8 cellular contexts compared by ENCODE assay signal in the genomic region with DNA sequence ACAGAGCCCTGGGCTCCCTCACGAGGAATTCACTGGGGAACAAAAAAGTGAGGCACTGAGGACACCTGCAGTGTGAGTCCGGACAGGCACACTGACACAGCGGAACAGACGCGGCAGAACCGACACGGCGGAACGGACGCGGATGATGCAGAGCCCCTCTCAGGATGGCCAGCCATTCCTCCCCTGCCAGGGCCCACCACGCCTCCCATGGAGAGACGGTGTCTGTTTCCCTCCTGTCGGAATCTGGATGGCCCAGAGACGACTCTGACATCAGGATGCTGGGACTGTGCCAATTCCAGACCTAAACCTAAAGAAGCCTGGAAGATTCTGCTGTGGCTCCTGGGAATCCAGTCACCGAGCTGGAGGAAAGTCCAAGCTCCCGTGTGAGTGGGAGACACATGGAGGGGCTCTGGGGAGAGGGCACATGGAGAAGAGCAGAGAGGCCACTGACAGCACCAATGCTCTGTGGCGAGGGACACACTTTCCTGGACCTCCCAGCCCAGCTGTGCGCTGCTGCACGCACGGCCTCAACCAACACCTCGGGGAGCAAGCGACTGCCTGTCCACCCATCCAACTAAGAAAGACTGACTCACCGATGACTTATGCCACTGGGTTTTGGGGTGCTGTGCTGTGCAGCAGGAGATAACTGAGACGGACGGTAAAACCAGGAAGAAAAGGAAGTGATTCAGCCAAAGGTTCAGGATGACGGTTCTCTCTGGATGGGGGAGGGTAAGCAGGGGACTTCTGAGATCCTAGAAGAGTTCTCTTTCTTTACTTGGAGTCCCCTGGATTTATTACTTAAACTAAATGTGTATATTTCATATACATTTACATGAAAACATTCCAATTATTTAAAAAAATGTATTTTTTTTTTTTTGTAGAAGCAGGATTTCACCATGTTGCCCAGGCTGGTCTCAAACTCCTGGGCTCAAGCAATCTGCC. TPM values are rescaled to one million over a fixed set of nuclear protein-coding genes. Genes with fewer than 3 reads are reported as not detected.
A peak's percentile ranks its signal among the peaks of the same experiment; 100 is the strongest.
DNase-seq lines count a peak whose midpoint lies in the region; ATAC-seq and TF ChIP-seq lines count a peak whose summit lies in the region.

No MANE protein-coding gene starts in this region.

- TF ChIP-seq POLR2A in NB4 (IDR thresholded peaks at IDR 0.05; ENCODE audit: extremely low read depth, insufficient read length): no peak

- intact Hi-C loops in CD8-positive, alpha-beta T cell (cut with DNase I, micrococcal nuclease): no loop called here

- TF ChIP-seq CTCF in CD8-positive, alpha-beta T cell (IDR thresholded peaks at IDR 0.05): no peak
- TF ChIP-seq CTCF in NB4 (IDR thresholded peaks at IDR 0.05; ENCODE audit: low read depth, low read length) (no peak), brain microvascular endothelial cell (IDR thresholded peaks at IDR 0.05; ENCODE audit: low read depth, low read length, missing control alignments) (peak; percentile 14), neural progenitor cell (IDR thresholded peaks at IDR 0.05) (no peak)

- no peaks in the 10 kb centered on the region for H3K9me3 ChIP-seq in CD8-positive, alpha-beta T cell (ENCODE audit: low read length)
- no peaks in the 10 kb centered on the region for H3K9me3 ChIP-seq in neural progenitor cell (ENCODE audit: low read depth)

- H2AFZ ChIP-seq in neural progenitor cell (replicated peaks): no peak overlapping the region

- H3K9ac ChIP-seq in neural progenitor cell: no peak overlapping the region

- in situ Hi-C loops in brain microvascular endothelial cell (cut with HindIII; ENCODE audit: low pct_ligation_motif_present, low sequenced_read_pairs): no loop called here

- peaks cover 29% of the 10 kb centered on the region for H3K36me3 Mint-ChIP-seq in CD8-positive, alpha-beta T cell
- H3K36me3 Mint-ChIP-seq in neural progenitor cell: peaks cover 18% of the 10 kb centered on the region

- peaks cover 62% of the 10 kb centered on the region for H3K4me1 ChIP-seq in CD8-positive, alpha-beta T cell (ENCODE audit: insufficient read depth, low read length)
- peaks cover 10% of the 10 kb centered on the region for H3K4me1 ChIP-seq in neural progenitor cell

- peaks cover 21% of the 10 kb centered on the region for H3K79me2 ChIP-seq in neural progenitor cell (ENCODE audit: low read depth)

- peak overlapping the region; percentile 77 for H3K27ac Mint-ChIP-seq in CD8-positive, alpha-beta T cell
- H3K27ac Mint-ChIP-seq in neural progenitor cell: peak overlapping the region; percentile 83

- H3F3A ChIP-seq in neural progenitor cell (ENCODE audit: low read depth): no peaks in the 10 kb centered on the region

- H3K4me3 ChIP-seq in CD8-positive, alpha-beta T cell (ENCODE audit: low read depth, low read length): no peak overlapping the region
- H3K4me3 ChIP-seq in NB4 (ENCODE audit: low read depth, low read length): no peak overlapping the region
- H3K4me3 ChIP-seq in brain microvascular endothelial cell (ENCODE audit: low read depth, low read length): no peak overlapping the region
- H3K4me3 ChIP-seq in neural progenitor cell: no peak overlapping the region

- peaks cover 94% of the 10 kb centered on the region for H4K20me1 ChIP-seq in neural progenitor cell (ENCODE audit: low read depth)

- no peak overlapping the region for H3K4me3 Mint-ChIP-seq in CD8-positive, alpha-beta T cell
- H3K4me3 Mint-ChIP-seq in neural progenitor cell: no peak overlapping the region

- no peak overlapping the region for H3K27ac ChIP-seq in CD8-positive, alpha-beta T cell (ENCODE audit: low read depth, low read length)
- H3K27ac ChIP-seq in brain microvascular endothelial cell (peak overlapping the region; percentile 100), neural progenitor cell (no peak overlapping the region)

- POLR2A ChIA-PET in CD8-positive, alpha-beta T cell (lab: Charles Lee): no interaction called here

- no peaks in the 10 kb centered on the region for H3K9me3 Mint-ChIP-seq in CD8-positive, alpha-beta T cell
- H3K9me3 Mint-ChIP-seq in neural progenitor cell: no peaks in the 10 kb centered on the region

- H3K27me3 Mint-ChIP-seq in CD8-positive, alpha-beta T cell (ENCODE audit: low read depth): no peaks in the 10 kb centered on the region
- peaks cover 3% of the 10 kb centered on the region for H3K27me3 Mint-ChIP-seq in neural progenitor cell (ENCODE audit: insufficient read depth, low read depth)

- peaks cover 74% of the 10 kb centered on the region for H3K4me1 Mint-ChIP-seq in CD8-positive, alpha-beta T cell (ENCODE audit: low read depth)
- peaks cover 65% of the 10 kb centered on the region for H3K4me1 Mint-ChIP-seq in neural progenitor cell

- CTCF ChIA-PET in CD8-positive, alpha-beta T cell (lab: Charles Lee): no interaction called here

- H3K27me3 ChIP-seq in CD8-positive, alpha-beta T cell (ENCODE audit: insufficient read depth, low read length): no peaks in the 10 kb centered on the region
- H3K27me3 ChIP-seq in brain microvascular endothelial cell (replicated peaks) (no peaks in the 10 kb centered on the region), neural progenitor cell (no peaks in the 10 kb centered on the region)

- H3K4me2 ChIP-seq in neural progenitor cell: no peak overlapping the region

- H3K36me3 ChIP-seq in CD8-positive, alpha-beta T cell (ENCODE audit: insufficient read depth, low read length): peaks cover 1% of the 10 kb centered on the region
- peaks cover 7% of the 10 kb centered on the region for H3K36me3 ChIP-seq in brain microvascular endothelial cell (replicated peaks)
- H3K36me3 ChIP-seq in neural progenitor cell: no peaks in the 10 kb centered on the region

- no peak for DNase-seq in CD8-positive, alpha-beta T cell
- DNase-seq in NB4 (ENCODE audit: low read depth): peak; percentile 90
- DNase-seq in brain microvascular endothelial cell: peak; percentile 96
- peak; percentile 33 for DNase-seq in neural progenitor cell (ENCODE audit: low spot score)
- no peak for DNase-seq in NCI-H1092 treated with DMSO at 0.1 percent for 48 hours (lab: John Stamatoyannopoulos, UW)
- no peak for DNase-seq in SK-N-DZ (ENCODE audit: low spot score)
- no peak for DNase-seq in NCI-H345 treated with DMSO at 0.1 percent for 48 hours (lab: John Stamatoyannopoulos, UW; ENCODE audit: unreplicated experiment)
- no peak for DNase-seq in effector CD4-positive, alpha-beta T cell

- no peak for ATAC-seq in CD8-positive, alpha-beta T cell

RNA-seq across cellular contexts. Expression of gene ZBTB17, which starts 23.3 kb away (rescaled TPM):
- total RNA-seq in CD8-positive, alpha-beta T cell: 100 to 1,000 TPM; 106 to 115 TPM
- total RNA-seq in neural progenitor cell (ENCODE audit: low replicate concordance): 19.5 and 34.0 TPM in 2 replicates
- 30.0 and 32.6 TPM in 2 replicates for polyA plus RNA-seq in SK-N-DZ (2014; cell fraction: cytosol; rRNA removed)
- 143 and 161 TPM in 2 replicates for polyA plus RNA-seq in SK-N-DZ (2014; cell fraction: nucleus; rRNA removed)

RNA-seq across cellular contexts. Expression of gene SRARP, which starts 51.4 kb away (rescaled TPM):
- not detected for total RNA-seq in CD8-positive, alpha-beta T cell
- not detected in 2 replicates for total RNA-seq in neural progenitor cell (ENCODE audit: low replicate concordance)
- polyA plus RNA-seq in SK-N-DZ (2014; cell fraction: cytosol; rRNA removed): not detected in 2 replicates
- not detected in 2 replicates for polyA plus RNA-seq in SK-N-DZ (2014; cell fraction: nucleus; rRNA removed)

Comparison
In these comparisons a context has a peak if more than half of its experiments do, and no peak if none do; other contexts are left out.
1. DNase-seq: peak in NB4 (single experiment), brain microvascular endothelial cell (single experiment) and neural progenitor cell (single experiment); none in CD8-positive, alpha-beta T cell (0 of 7), NCI-H1092 treated with DMSO at 0.1 percent for 48 hours (single experiment), SK-N-DZ (single experiment), NCI-H345 treated with DMSO at 0.1 percent for 48 hours (single experiment) and effector CD4-positive, alpha-beta T cell (single experiment).